Comparison of ENCODE assay signal across 21 cellular contexts in the genomic region with DNA sequence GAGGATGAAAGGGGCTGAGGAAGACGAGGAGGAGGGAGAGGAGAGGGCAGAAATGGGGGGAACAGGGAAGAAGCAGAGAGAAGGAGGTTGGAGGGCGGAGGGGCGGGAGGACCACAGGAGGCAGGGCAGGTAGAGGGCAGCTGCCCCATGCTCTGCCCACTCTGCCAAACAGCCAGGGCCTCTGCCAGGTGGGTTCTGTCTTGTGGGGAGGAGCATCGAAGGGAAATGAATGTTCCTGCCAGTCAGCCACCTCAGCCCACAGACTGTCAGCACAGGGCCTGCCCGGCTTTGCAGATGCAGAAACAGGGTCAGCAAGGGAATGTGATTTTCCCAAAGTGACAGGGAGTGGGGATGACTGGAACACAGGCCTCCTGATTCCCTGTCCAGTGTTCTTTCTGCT.
"Had no signal": no experiment of that assay in that cellular context is flagged by ENCODE, and none has a peak within 500 bp of the region (broad histone marks: within the 10 kb centered on the region; RNA-seq: fewer than 3 reads in every experiment).

No MANE protein-coding gene starts in this region.

- H3K4me1 ChIP-seq: esophagus squamous epithelium, gastrocnemius medialis, parathyroid adenoma, right lobe of liver, upper lobe of left lung had no signal

- DNase-seq: dermis blood vessel endothelial cell; effector memory CD8-positive, alpha-beta T cell; erythroblast; esophagus squamous epithelium; gastrocnemius medialis; head of caudate nucleus; kidney; natural killer cell; right lobe of liver; small intestine; stimulated activated CD4-positive, alpha-beta T cell treated with anti-CD3 and anti-CD28 coated beads, Interleukin-15, amount 100 ng/mL, for 24 hours; stimulated activated CD4-positive, alpha-beta T cell treated with anti-CD3 and anti-CD28 coated beads, Interleukin-2, amount 100 ng/mL, for 48 hours; stimulated activated naive B cell treated with anti-CD40 and anti-IgM and Interleukin-4, amounts not matched to agents 10 μg/mL and 1 μg/mL and 100 μg/mL, for 72 hours; upper lobe of left lung had no signal

- H3K36me3 ChIP-seq: esophagus squamous epithelium, gastrocnemius medialis, right lobe of liver, thoracic aorta, tibial nerve, upper lobe of left lung had no signal

- H3K4me3 ChIP-seq: coronary artery, esophagus squamous epithelium, gastrocnemius medialis, hepatocyte, lung, right lobe of liver, thoracic aorta, tibial nerve, upper lobe of left lung had no signal

- H3K9me3 ChIP-seq: esophagus squamous epithelium, gastrocnemius medialis, right lobe of liver, thoracic aorta, tibial nerve, upper lobe of left lung had no signal

- H3K27me3 ChIP-seq: hepatocyte, right lobe of liver, tibial nerve, upper lobe of left lung had no signal

- H3K27ac ChIP-seq: coronary artery, esophagus squamous epithelium, gastrocnemius medialis, hepatocyte, parathyroid adenoma, right lobe of liver, thoracic aorta, tibial nerve, upper lobe of left lung had no signal

- ATAC-seq: effector memory CD8-positive, alpha-beta T cell; gastrocnemius medialis; left lobe of liver; natural killer cell; right lobe of liver; stimulated activated naive B cell treated with anti-CD40 and anti-IgM and Interleukin-4, amounts not matched to agents 10 μg/mL and 1 μg/mL and 100 μg/mL, for 72 hours had no signal
